8 cellular contexts compared by ENCODE assay signal in genomic region chr22:30286813-30287625, GRCh38. TPM values are rescaled to one million over a fixed set of nuclear protein-coding genes. Genes with fewer than 3 reads are reported as not detected.
DNase-seq lines count a peak whose midpoint lies in the region; ATAC-seq and TF ChIP-seq lines count a peak whose summit lies in the region.

No MANE protein-coding gene starts in this region.

- H4K20me1 ChIP-seq in mammary epithelial cell (ENCODE audit: insufficient read depth, low read length), result no peaks in the 10 kb centered on the region

- 43% methylated on average over 20 of the region's 31 CpGs for WGBS in mammary epithelial cell (ENCODE audit: low coverage, missing lambda C conversion rate)

- H3K36me3 Mint-ChIP-seq in WTC11, result no peaks in the 10 kb centered on the region

- POLR2A ChIA-PET in WTC11 (lab: Charles Lee), result interaction anchor here (1.1 to 2.1 kb wide), 4 partner anchors 24 to 136 kb away, joined by 4 to 11 read pairs (median 7); partner anchors contain the start of genes CCDC157, RNF215 and SF3A1

- H2AFZ ChIP-seq in mammary epithelial cell (ENCODE audit: low read depth, low read length), result no peak overlapping the region

- intact Hi-C loops in mammary epithelial cell (cut with micrococcal nuclease) (loop anchor here (1.0 to 2.0 kb wide), 4 partner anchors 24 to 179 kb away; no protein-coding TSS in a partner anchor), lower lobe of right lung (cut with DNase I) (loop anchor here (10.0 kb wide), 1 partner anchor 98 kb away; the partner anchor contains the start of gene RNF215)

- no peak overlapping the region for H3K4me3 Mint-ChIP-seq in WTC11

- H3K9me3 Mint-ChIP-seq in WTC11, result no peaks in the 10 kb centered on the region

- peak; percentile 69 for DNase-seq in GDM1 (lab: John Stamatoyannopoulos, UW)
- peak; percentile 65 for DNase-seq in MG63
- peak; percentile 95 for DNase-seq in WTC11 (ENCODE audit: low spot score)
- DNase-seq in mammary epithelial cell, result peak; percentile 38
- DNase-seq in lower lobe of right lung, result peak; percentile 88
- peak; percentile 69 to 74 for DNase-seq in stimulated activated CD8-positive, alpha-beta memory T cell treated with anti-CD3 and anti-CD28 coated beads, Interleukin-15, amount 100 ng/mL, for 48 hours (ENCODE audit: low read depth in 2 of 2)

- ATAC-seq in WTC11 (peak; percentile 10), lower lobe of right lung (peak; percentile 15 to 18), HG02798 (IDR thresholded peaks at IDR 0.05; ENCODE audit: poor library complexity, unreplicated experiment) (no peak), HG03460 (IDR thresholded peaks at IDR 0.05; ENCODE audit: unreplicated experiment) (no peak)

- dilution Hi-C loops in mammary epithelial cell (cut with HindIII; ENCODE audit: low sequenced_read_pairs), result loop anchor here (5.0 kb wide), 3 partner anchors 45 to 250 kb away; no protein-coding TSS in a partner anchor

- BruUV-seq in mammary epithelial cell (replicated peaks; lab: Mats Ljungman, UMichigan), result no TSS peak

- no peak overlapping the region for H3K9ac ChIP-seq in mammary epithelial cell (ENCODE audit: insufficient read depth, low read length)

- H3K27me3 Mint-ChIP-seq in WTC11 (ENCODE audit: low read depth), result peaks cover 3% of the 10 kb centered on the region

- peak; percentile 95 for TF ChIP-seq CTCF in WTC11 (IDR thresholded peaks at IDR 0.05)
- TF ChIP-seq CTCF in mammary epithelial cell (conservative IDR thresholded peaks at IDR 0.05 in 1 of 2, IDR thresholded peaks at IDR 0.05 in 1 of 2; ENCODE audit: extremely low read depth in 1 of 2, insufficient read depth in 1 of 2, low read depth in 1 of 2, low read length in 2 of 2), result peak; percentile 80 to 95
- peak; percentile 93 for TF ChIP-seq CTCF in lower lobe of right lung (IDR thresholded peaks at IDR 0.05)

- no peaks in the 10 kb centered on the region for H3K79me2 ChIP-seq in mammary epithelial cell (ENCODE audit: insufficient read depth, low read length)

- H3K36me3 ChIP-seq in MG63 (no peaks in the 10 kb centered on the region), mammary epithelial cell (ENCODE audit: insufficient read depth, low read length) (no peaks in the 10 kb centered on the region), lower lobe of right lung (peaks cover 32% of the 10 kb centered on the region)

- no peaks in the 10 kb centered on the region for H3K27me3 ChIP-seq in MG63
- no peaks in the 10 kb centered on the region for H3K27me3 ChIP-seq in mammary epithelial cell (ENCODE audit: insufficient read depth, low read length)
- no peaks in the 10 kb centered on the region for H3K27me3 ChIP-seq in lower lobe of right lung (ENCODE audit: low read depth)

- no peak overlapping the region for H3K27ac Mint-ChIP-seq in WTC11

- peaks cover 35% of the 10 kb centered on the region for H3K4me1 ChIP-seq in mammary epithelial cell (ENCODE audit: insufficient read depth, low read length)
- peaks cover 44% of the 10 kb centered on the region for H3K4me1 ChIP-seq in lower lobe of right lung

- H3K9me3 ChIP-seq in MG63, result no peaks in the 10 kb centered on the region
- no peaks in the 10 kb centered on the region for H3K9me3 ChIP-seq in mammary epithelial cell (replicated peaks; ENCODE audit: insufficient read depth, low read length)
- H3K9me3 ChIP-seq in lower lobe of right lung, result no peaks in the 10 kb centered on the region

- H3K4me3 ChIP-seq in MG63, result no peak overlapping the region
- H3K4me3 ChIP-seq in mammary epithelial cell (replicated peaks in 1 of 3; ENCODE audit: insufficient read depth in 1 of 3, low read depth in 2 of 3, low read length in 3 of 3), result no peak overlapping the region
- H3K4me3 ChIP-seq in lower lobe of right lung, result no peak overlapping the region

- CTCF ChIA-PET in WTC11 (lab: Charles Lee) (interaction anchor here (0.9 to 6.3 kb wide), 28 partner anchors 8 to 266 kb away, joined by 3 to 193 read pairs (median 9); partner anchors contain the start of genes CCDC157, HORMAD2, MTFP1 and RNF215), mammary epithelial cell (lab: Charles Lee; ENCODE audit: low non-redundant PET) (interaction anchor here (0.6 to 2.4 kb wide), 4 partner anchors 40 to 113 kb away, joined by 3 to 24 read pairs (median 10); partner anchors contain the start of genes RNF215 and TBC1D10A)

- in situ Hi-C loops in mammary epithelial cell (cut with MboI; ENCODE audit: low sequenced_read_pairs in 2 of 2), result loop anchor here (10.0 kb wide), 4 partner anchors 48 to 182 kb away; partner anchors contain the start of genes RNF215 (in 1 of the 2) and SEC14L2 (in 1 of the 2)

- H3K27ac ChIP-seq in mammary epithelial cell (ENCODE audit: insufficient read depth, low read depth, low read length) (no peak overlapping the region), lower lobe of right lung (no peak overlapping the region)

- peaks cover 11% of the 10 kb centered on the region for H3K4me1 Mint-ChIP-seq in WTC11

- H3K4me2 ChIP-seq in mammary epithelial cell (ENCODE audit: insufficient read depth, low read depth, low read length), result no peak overlapping the region

TF ChIP-seq in WTC11, 78 proteins besides CTCF, POLR2A, EP300 and RAD21:
- TF ChIP-seq ZNF281 (CRISPR knock-in tag; IDR thresholded peaks at IDR 0.05) (no peak), HMGXB4 (CRISPR knock-in tag; IDR thresholded peaks at IDR 0.05) (no peak)

RNA-seq across cellular contexts. Expression of gene CASTOR1, which starts 2.3 kb away (rescaled TPM):
- total RNA-seq in MG63 (2014; rRNA removed; shearing (Covaris generic); ENCODE audit: low replicate concordance), result 2.3 and 4.1 TPM in 2 replicates
- total RNA-seq in WTC11 (2021) (15.8 to 18.6 TPM (median 16.0 TPM) in 3 replicates), mammary epithelial cell (1 to 10 TPM; 8.7 to 9.7 TPM), lower lobe of right lung (16.2 TPM)
- polyA plus RNA-seq in mammary epithelial cell, result 6.3 TPM
- polyA minus RNA-seq in mammary epithelial cell, result 9.4 TPM

RNA-seq across cellular contexts. Expression of gene OSM, which starts 20.4 kb away (rescaled TPM):
- total RNA-seq in MG63 (2014; rRNA removed; shearing (Covaris generic); ENCODE audit: low replicate concordance), result not detected in 2 replicates
- total RNA-seq in WTC11 (2021) (not detected in 3 replicates), mammary epithelial cell (not detected), lower lobe of right lung (1.1 TPM)
- polyA plus RNA-seq in mammary epithelial cell, result not detected
- not detected for polyA minus RNA-seq in mammary epithelial cell

RNA-seq across cellular contexts. Expression of gene TBC1D10A, which starts 39.7 kb away (rescaled TPM):
- total RNA-seq in MG63 (2014; rRNA removed; shearing (Covaris generic); ENCODE audit: low replicate concordance), result 17.5 and 25.7 TPM in 2 replicates
- total RNA-seq in WTC11 (2021) (7.5 to 11.1 TPM (median 9.6 TPM) in 3 replicates), mammary epithelial cell (10 to 100 TPM; 25.7 to 27.5 TPM), lower lobe of right lung (27.4 TPM)
- 15.3 TPM for polyA plus RNA-seq in mammary epithelial cell
- polyA minus RNA-seq in mammary epithelial cell, result 22.8 TPM

RNA-seq across cellular contexts. Expression of gene LIF, which starts 40.5 kb away (rescaled TPM):
- total RNA-seq in MG63 (2014; rRNA removed; shearing (Covaris generic); ENCODE audit: low replicate concordance), result 11.1 and 13.0 TPM in 2 replicates
- total RNA-seq in WTC11 (2021) (4.6 to 7.2 TPM (median 6.1 TPM) in 3 replicates), mammary epithelial cell (10 to 100 TPM; 31.2 to 35.8 TPM), lower lobe of right lung (3.1 TPM)
- polyA plus RNA-seq in mammary epithelial cell, result 7.8 TPM
- 12.0 TPM for polyA minus RNA-seq in mammary epithelial cell

Comparison
In these comparisons a context has a peak if more than half of its experiments do, and no peak if none do; other contexts are left out.
1. DNase-seq: peak in every context shown above with its lines; median percentile 95 in WTC11; 88 in lower lobe of right lung; 72 in stimulated activated CD8-positive, alpha-beta memory T cell treated with anti-CD3 and anti-CD28 coated beads, Interleukin-15, amount 100 ng/mL, for 48 hours; 69 in GDM1; 65 in MG63; 38 in mammary epithelial cell.
2. ATAC-seq: peak in WTC11 (single experiment) and lower lobe of right lung (2 of 2); none in HG02798 (single experiment) and HG03460 (single experiment).
3. Peak in every context shown above with its lines, with median percentiles within 50 percentile points of each other: CTCF ChIP-seq.